Comparison of ENCODE assay signal across 19 cellular contexts in genomic region chr2:38907242-38907641, GRCh38. TPM values are rescaled to one million over a fixed set of nuclear protein-coding genes. Genes with fewer than 3 reads are reported as not detected.
DNase-seq lines count a peak whose midpoint lies in the region; ATAC-seq lines count a peak whose summit lies in the region.
"Had no signal": no experiment of that assay in that cellular context is flagged by ENCODE, and none has a peak within 500 bp of the region (broad histone marks: within the 10 kb centered on the region; RNA-seq: fewer than 3 reads in every experiment).

No MANE protein-coding gene starts in this region.

- peaks cover 2% of the 10 kb centered on the region for H3K9me3 ChIP-seq in trophoblast cell (ENCODE audit: insufficient read depth, low read depth, low read length)
- H3K9me3 ChIP-seq: A549 had no signal

- H3K79me1 ChIP-seq in trophoblast cell (ENCODE audit: low read length): no peaks in the 10 kb centered on the region

- ATAC-seq in stimulated activated naive CD8-positive, alpha-beta T cell treated with anti-CD3 and anti-CD28 coated beads, Interleukin-15, amount 100 ng/mL, for 72 hours: no peak
- ATAC-seq: A549, HCT116 had no signal

- H3K79me2 ChIP-seq in trophoblast cell (ENCODE audit: control insufficient read depth, insufficient read depth, low read length, poor library complexity): no peaks in the 10 kb centered on the region

- WGBS in trophoblast cell (ENCODE audit: extremely low coverage, insufficient coverage, insufficient read length): no CpG with 5 or more reads among the region's 1 CpG

- no peak overlapping the region for H3K4ac ChIP-seq in trophoblast cell (ENCODE audit: low read depth, low read length)

- no peak overlapping the region for H3K23ac ChIP-seq in trophoblast cell (ENCODE audit: low read length)

- no peak overlapping the region for H3K4me3 Mint-ChIP-seq in stimulated activated naive CD8-positive, alpha-beta T cell treated with anti-CD3 and anti-CD28 coated beads, Interleukin-15, Interleukin-2, amounts not matched to agents 100 ng/mL and 50 ng/mL, for 24 hours
- H3K4me3 Mint-ChIP-seq in stimulated activated naive CD8-positive, alpha-beta T cell treated with anti-CD3 and anti-CD28 coated beads, Interleukin-15, amount 100 ng/mL, for 72 hours: no peak overlapping the region
- no peak overlapping the region for H3K4me3 Mint-ChIP-seq in activated naive CD4-positive, alpha-beta T cell treated with anti-CD3 and anti-CD28 coated beads, Interleukin-2, amount 10 ng/mL, durations not matched to agents 7 days and 5 days
- H3K4me3 Mint-ChIP-seq: CD4-positive, alpha-beta T cell; HFFc6 had no signal

- H2BK5ac ChIP-seq in trophoblast cell (ENCODE audit: low read depth, low read length, poor library complexity): no peak overlapping the region

- no peak overlapping the region for H2AK5ac ChIP-seq in trophoblast cell (ENCODE audit: low read length)

- H3K14ac ChIP-seq in trophoblast cell (ENCODE audit: low read length): no peak overlapping the region

- H4K91ac ChIP-seq in trophoblast cell (ENCODE audit: low read depth, low read length): no peak overlapping the region

- no peak overlapping the region for H3K9ac ChIP-seq in trophoblast cell (ENCODE audit: low read length)

- CTCF ChIA-PET in activated naive CD4-positive, alpha-beta T cell treated with anti-CD3 and anti-CD28 coated beads, Interleukin-2, amount 10 ng/mL, durations not matched to agents 7 days and 5 days (lab: Charles Lee): no interaction called here

- H3K4me2 ChIP-seq in trophoblast cell (ENCODE audit: low read length): no peak overlapping the region
- H3K4me2 ChIP-seq: A549 had no signal

- H2BK120ac ChIP-seq in trophoblast cell (ENCODE audit: insufficient read depth, low read length, poor library complexity): no peak overlapping the region

- H3K9me3 Mint-ChIP-seq in stimulated activated naive CD8-positive, alpha-beta T cell treated with anti-CD3 and anti-CD28 coated beads, Interleukin-15, Interleukin-2, amounts not matched to agents 100 ng/mL and 50 ng/mL, for 24 hours: no peaks in the 10 kb centered on the region
- H3K9me3 Mint-ChIP-seq in stimulated activated naive CD8-positive, alpha-beta T cell treated with anti-CD3 and anti-CD28 coated beads, Interleukin-15, amount 100 ng/mL, for 72 hours: no peaks in the 10 kb centered on the region
- H3K9me3 Mint-ChIP-seq in activated naive CD4-positive, alpha-beta T cell treated with anti-CD3 and anti-CD28 coated beads, Interleukin-2, amount 10 ng/mL, durations not matched to agents 7 days and 5 days: no peaks in the 10 kb centered on the region
- H3K9me3 Mint-ChIP-seq: CD4-positive, alpha-beta T cell; HFFc6 had no signal

- no peak overlapping the region for H2AFZ ChIP-seq in trophoblast cell (ENCODE audit: insufficient read depth, low read length, poor library complexity)

- H3K4me1 ChIP-seq in trophoblast cell (ENCODE audit: control insufficient read depth in 1 of 2, insufficient read depth in 2 of 2, low read length in 2 of 2): no peaks in the 10 kb centered on the region
- H3K4me1 ChIP-seq: A549 had no signal

- no peaks in the 10 kb centered on the region for H3K36me3 Mint-ChIP-seq in stimulated activated naive CD8-positive, alpha-beta T cell treated with anti-CD3 and anti-CD28 coated beads, Interleukin-15, Interleukin-2, amounts not matched to agents 100 ng/mL and 50 ng/mL, for 24 hours (ENCODE audit: low read depth)
- H3K36me3 Mint-ChIP-seq in activated naive CD4-positive, alpha-beta T cell treated with anti-CD3 and anti-CD28 coated beads, Interleukin-2, amount 10 ng/mL, durations not matched to agents 7 days and 5 days: no peaks in the 10 kb centered on the region

- peak overlapping the region; percentile 47 for H3K27ac Mint-ChIP-seq in stimulated activated naive CD8-positive, alpha-beta T cell treated with anti-CD3 and anti-CD28 coated beads, Interleukin-15, Interleukin-2, amounts not matched to agents 100 ng/mL and 50 ng/mL, for 24 hours
- H3K27ac Mint-ChIP-seq in stimulated activated naive CD8-positive, alpha-beta T cell treated with anti-CD3 and anti-CD28 coated beads, Interleukin-15, amount 100 ng/mL, for 72 hours: peak overlapping the region in 1 of 2 donors; percentile 35
- no peak overlapping the region for H3K27ac Mint-ChIP-seq in activated naive CD4-positive, alpha-beta T cell treated with anti-CD3 and anti-CD28 coated beads, Interleukin-2, amount 10 ng/mL, durations not matched to agents 7 days and 5 days
- H3K27ac Mint-ChIP-seq: CD4-positive, alpha-beta T cell; HFFc6 had no signal

- H3K27me3 ChIP-seq in trophoblast cell (ENCODE audit: insufficient read depth, low read length): no peaks in the 10 kb centered on the region

- H3K4me3 ChIP-seq in trophoblast cell (ENCODE audit: low read depth, low read length): no peak overlapping the region
- H3K4me3 ChIP-seq: A549 had no signal

- no peak overlapping the region for H3K27ac ChIP-seq in trophoblast cell (ENCODE audit: low read depth, low read length)
- H3K27ac ChIP-seq: 22Rv1, A549, C4-2B, HL-60 had no signal

- H3K27me3 Mint-ChIP-seq in stimulated activated naive CD8-positive, alpha-beta T cell treated with anti-CD3 and anti-CD28 coated beads, Interleukin-15, Interleukin-2, amounts not matched to agents 100 ng/mL and 50 ng/mL, for 24 hours: no peaks in the 10 kb centered on the region
- H3K27me3 Mint-ChIP-seq in stimulated activated naive CD8-positive, alpha-beta T cell treated with anti-CD3 and anti-CD28 coated beads, Interleukin-15, amount 100 ng/mL, for 72 hours: no peaks in the 10 kb centered on the region
- H3K27me3 Mint-ChIP-seq in activated naive CD4-positive, alpha-beta T cell treated with anti-CD3 and anti-CD28 coated beads, Interleukin-2, amount 10 ng/mL, durations not matched to agents 7 days and 5 days: peaks cover 5% of the 10 kb centered on the region
- H3K27me3 Mint-ChIP-seq: CD4-positive, alpha-beta T cell had no signal

- no peak overlapping the region for H4K12ac ChIP-seq in trophoblast cell (ENCODE audit: low read depth, low read length)

- peaks cover 16% of the 10 kb centered on the region for H3K4me1 Mint-ChIP-seq in stimulated activated naive CD8-positive, alpha-beta T cell treated with anti-CD3 and anti-CD28 coated beads, Interleukin-15, Interleukin-2, amounts not matched to agents 100 ng/mL and 50 ng/mL, for 24 hours (ENCODE audit: low read depth)
- peaks cover 17% of the 10 kb centered on the region for H3K4me1 Mint-ChIP-seq in stimulated activated naive CD8-positive, alpha-beta T cell treated with anti-CD3 and anti-CD28 coated beads, Interleukin-15, amount 100 ng/mL, for 72 hours
- H3K4me1 Mint-ChIP-seq in activated naive CD4-positive, alpha-beta T cell treated with anti-CD3 and anti-CD28 coated beads, Interleukin-2, amount 10 ng/mL, durations not matched to agents 7 days and 5 days: peaks cover 6% of the 10 kb centered on the region

- DNase-seq in NCI-H2227 treated with DMSO at 0.1 percent for 48 hours (lab: John Stamatoyannopoulos, UW): peak; percentile 9
- no peak for DNase-seq in NCI-H2227 (lab: John Stamatoyannopoulos, UW; ENCODE audit: unreplicated experiment)
- no peak for DNase-seq in stimulated activated naive CD8-positive, alpha-beta T cell treated with anti-CD3 and anti-CD28 coated beads, Interleukin-15, amount 100 ng/mL, for 72 hours
- DNase-seq in trophoblast cell: peak; percentile 24 to 68
- DNase-seq in HuH-7 (ENCODE audit: low spot score): no peak
- DNase-seq in activated naive CD4-positive, alpha-beta T cell treated with anti-CD3 and anti-CD28 coated beads, Interleukin-2, amount 10 ng/mL, durations not matched to agents 7 days and 5 days: no peak
- DNase-seq: AML-193; CD4-positive, alpha-beta T cell; DMS79 treated with DMSO at 0.1 percent for 48 hours; GF-D8; GOT3; H7; HFFc6 had no signal

- H2BK12ac ChIP-seq in trophoblast cell (ENCODE audit: low read length): no peak overlapping the region

- H3K18ac ChIP-seq in trophoblast cell (ENCODE audit: low read length): no peak overlapping the region

- H3K36me3 ChIP-seq in trophoblast cell (ENCODE audit: control insufficient read depth in 1 of 2, insufficient read depth in 2 of 2, low read length in 2 of 2): no peaks in the 10 kb centered on the region

- H4K8ac ChIP-seq in trophoblast cell (ENCODE audit: low read depth, low read length): no peak overlapping the region

RNA-seq across cellular contexts. Expression of gene ARHGEF33, which starts 17.6 kb away (rescaled TPM):
- polyA plus RNA-seq in trophoblast cell (2013): 0.10 and 0.11 TPM in 2 replicates

RNA-seq across cellular contexts. Expression of gene MORN2, which starts 31.5 kb away (rescaled TPM):
- 12.9 and 14.5 TPM in 2 replicates for polyA plus RNA-seq in trophoblast cell (2013)

RNA-seq across cellular contexts. Expression of gene DHX57, which starts 31.5 kb away (rescaled TPM):
- polyA plus RNA-seq in trophoblast cell (2013): 9.8 and 10.2 TPM in 2 replicates

Comparison
In these comparisons a context has a peak if more than half of its experiments do, and no peak if none do; other contexts are left out.
1. DNase-seq: peak in NCI-H2227 treated with DMSO at 0.1 percent for 48 hours (single experiment) and trophoblast cell (2 of 2); none in NCI-H2227 (single experiment), stimulated activated naive CD8-positive, alpha-beta T cell treated with anti-CD3 and anti-CD28 coated beads, Interleukin-15, amount 100 ng/mL, for 72 hours (0 of 2), HuH-7 (single experiment) and activated naive CD4-positive, alpha-beta T cell treated with anti-CD3 and anti-CD28 coated beads, Interleukin-2, amount 10 ng/mL, durations not matched to agents 7 days and 5 days (single experiment).